Comparison of ENCODE assay signal across 17 cellular contexts in genomic region chr1:224745924-224746323, GRCh38.
DNase-seq lines count a peak whose midpoint lies in the region; ATAC-seq, FAIRE-seq and TF ChIP-seq lines count a peak whose summit lies in the region.
"Had no signal": no experiment of that assay in that cellular context is flagged by ENCODE, and none has a peak within 500 bp of the region (broad histone marks: within the 10 kb centered on the region; RNA-seq: fewer than 3 reads in every experiment).

No MANE protein-coding gene starts in this region.

- TF ChIP-seq CTCF in DND-41 (IDR thresholded peaks at IDR 0.05; ENCODE audit: borderline replicate concordance, extremely low read depth, low read length, poor library complexity, severe bottlenecking) (no peak), pancreas (IDR thresholded peaks at IDR 0.05) (no peak)

- H3K4me3 ChIP-seq in DND-41 (ENCODE audit: low read depth in 1 of 2, low read length in 2 of 2): no peak overlapping the region
- H3K4me3 ChIP-seq in pancreas: no peak overlapping the region
- H3K4me3 ChIP-seq: K562, lung, SK-N-MC had no signal

- FAIRE-seq in GM19239 (lab: Jason Lieb, UNC): peak; percentile 45
- FAIRE-seq in pancreas (lab: Jason Lieb, UNC): no peak
- FAIRE-seq: K562, urothelium cell line had no signal

- H3K36me3 ChIP-seq in DND-41 (ENCODE audit: insufficient read depth, low read length) (peaks cover 14% of the 10 kb centered on the region; the same call in 1 of the 2 replicates), pancreas (no peaks in the 10 kb centered on the region)

- H4K20me1 ChIP-seq in DND-41 (ENCODE audit: insufficient read depth, low read length): no peaks in the 10 kb centered on the region

- WGBS in pancreas, 2 donors: 90 to 93% methylated on average over 4 of the region's 4 CpGs

- H3K4me2 ChIP-seq in DND-41 (ENCODE audit: insufficient read depth, low read length): no peak overlapping the region

- H3K9ac ChIP-seq in DND-41 (ENCODE audit: low read depth, low read length): no peak overlapping the region

- H3K9me3 ChIP-seq in DND-41 (ENCODE audit: insufficient read depth, low read length, severe bottlenecking) (no peaks in the 10 kb centered on the region), pancreas (no peaks in the 10 kb centered on the region)

- intact Hi-C loops in pancreas (cut with DNase I): no loop called here

- H2AFZ ChIP-seq in DND-41 (ENCODE audit: low read depth, low read length): no peak overlapping the region

- H3K4me1 ChIP-seq in DND-41 (ENCODE audit: insufficient read depth, low read length): peaks cover 29% of the 10 kb centered on the region
- no peaks in the 10 kb centered on the region for H3K4me1 ChIP-seq in pancreas

- ATAC-seq in DND-41 (ENCODE audit: insufficient read depth, low read depth) (no peak), HG02623 (IDR thresholded peaks at IDR 0.05; ENCODE audit: unreplicated experiment) (peak; percentile 54), HG03520 (IDR thresholded peaks at IDR 0.05; ENCODE audit: unreplicated experiment) (peak; percentile 38), pancreas (no peak)
- ATAC-seq: K562 had no signal

- peak overlapping the region; percentile 22; the same call in 1 of the 2 replicates for H3K27ac ChIP-seq in DND-41 (ENCODE audit: low read length)
- H3K27ac ChIP-seq in pancreas: no peak overlapping the region
- H3K27ac ChIP-seq: epithelial cell of prostate, SK-N-MC had no signal

- no peaks in the 10 kb centered on the region for H3K27me3 ChIP-seq in DND-41 (ENCODE audit: insufficient read depth, low read length, poor library complexity)
- H3K27me3 ChIP-seq in pancreas: no peaks in the 10 kb centered on the region

- no peak for DNase-seq in DND-41
- no peak for DNase-seq in GM19239 (ENCODE audit: insufficient read length, low spot score)
- no peak for DNase-seq in D341Med (ENCODE audit: low spot score)
- DNase-seq in pancreas: no peak
- DNase-seq in HCEC 1CT: no peak
- no peak for DNase-seq in DMS79 treated with DMSO at 0.1 percent for 48 hours (lab: John Stamatoyannopoulos, UW)
- DNase-seq: activated B cell treated with CpG ODN at 0.5 μM for 24 hours; activated effector memory CD4-positive, alpha-beta T cell treated with anti-CD3 and anti-CD28 coated beads, Interleukin-2, amount 50 U/mL, for 16 hours; hypothalamus; NCI-H2081 had no signal

- H3K79me2 ChIP-seq in DND-41 (ENCODE audit: insufficient read depth, low read length): no peaks in the 10 kb centered on the region

Comparison
In these comparisons a context has a peak if more than half of its experiments do, and no peak if none do; other contexts are left out.
1. ATAC-seq: peak in HG02623 (single experiment) and HG03520 (single experiment); none in DND-41 (single experiment) and pancreas (0 of 4).